8 cellular contexts compared by ENCODE assay signal in the genomic region with DNA sequence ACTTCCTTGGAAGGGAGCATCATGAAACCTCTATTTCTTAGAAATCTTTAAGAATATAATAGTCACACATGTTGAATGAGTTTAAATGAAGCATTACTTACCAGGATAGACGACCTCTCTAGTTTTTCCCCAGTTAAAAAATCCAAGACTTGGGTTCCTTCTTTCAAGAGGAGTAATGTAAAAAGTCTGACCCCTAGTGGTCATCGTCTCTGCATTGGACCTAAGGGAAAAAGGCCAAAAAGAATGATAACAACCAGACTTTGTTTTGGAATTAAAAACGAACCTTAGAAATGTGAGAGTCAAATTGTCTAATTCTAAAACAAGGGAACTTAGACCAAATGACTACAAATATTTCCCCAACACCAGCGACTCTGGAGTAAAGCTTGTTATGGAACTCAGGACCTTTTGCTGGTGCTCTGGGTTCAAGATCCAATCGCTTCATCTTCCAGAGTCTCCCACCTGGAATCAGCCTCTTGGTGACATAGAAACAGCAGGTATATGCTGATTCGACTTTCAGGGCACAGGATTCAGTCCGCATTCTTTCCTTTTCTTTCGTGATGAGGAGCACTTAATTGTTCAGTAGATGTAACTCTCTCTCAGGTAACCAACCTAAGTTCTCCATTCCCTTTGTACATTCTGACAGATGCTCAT.
DNase-seq lines count a peak whose midpoint lies in the region; ATAC-seq, FAIRE-seq and TF ChIP-seq lines count a peak whose summit lies in the region.

No MANE protein-coding gene starts in this region.

- H3K9me3 ChIP-seq in heart right ventricle (no peaks in the 10 kb centered on the region), small intestine (ENCODE audit: control insufficient read depth, low read depth) (no peaks in the 10 kb centered on the region)

- no peaks in the 10 kb centered on the region for H3K36me3 Mint-ChIP-seq in activated CD4-positive, alpha-beta T cell treated with anti-CD3 and anti-CD28 coated beads, Interleukin-2, amount 10 ng/mL, durations not matched to agents 24 days and 14 days (ENCODE audit: low read depth)
- H3K36me3 Mint-ChIP-seq in activated B cell treated with CpG ODN at 0.5 μM for 24 hours (ENCODE audit: low read depth) = no peaks in the 10 kb centered on the region

- no peak overlapping the region for H3K4me3 Mint-ChIP-seq in activated CD4-positive, alpha-beta T cell treated with anti-CD3 and anti-CD28 coated beads, Interleukin-2, amount 10 ng/mL, durations not matched to agents 24 days and 14 days
- H3K4me3 Mint-ChIP-seq in activated B cell treated with CpG ODN at 0.5 μM for 24 hours = no peak overlapping the region

- H3K4me1 ChIP-seq in heart right ventricle (peaks cover 0 to 27% (median 12%) of the 10 kb centered on the region in 9 donors), small intestine (ENCODE audit: control insufficient read depth in 2 of 2, insufficient read depth in 1 of 2, low read depth in 1 of 2, low read length in 1 of 2) (no peaks in the 10 kb centered on the region)

- H3K36me3 ChIP-seq in heart right ventricle (no peaks in the 10 kb centered on the region), small intestine (ENCODE audit: control insufficient read depth in 2 of 2, insufficient read depth in 2 of 2, low read length in 2 of 2) (no peaks in the 10 kb centered on the region)

- H3K4me1 Mint-ChIP-seq in activated CD4-positive, alpha-beta T cell treated with anti-CD3 and anti-CD28 coated beads, Interleukin-2, amount 10 ng/mL, durations not matched to agents 24 days and 14 days = peaks cover 18% of the 10 kb centered on the region
- H3K4me1 Mint-ChIP-seq in activated B cell treated with CpG ODN at 0.5 μM for 24 hours = peaks cover 7% of the 10 kb centered on the region

- FAIRE-seq in small intestine (lab: Jason Lieb, UNC) = no peak

- DNase-seq in activated CD4-positive, alpha-beta T cell treated with anti-CD3 and anti-CD28 coated beads, Interleukin-2, amount 10 ng/mL, durations not matched to agents 24 days and 14 days = peak; percentile 73
- no peak for DNase-seq in activated CD4-positive, alpha-beta T cell treated with anti-CD3 and anti-CD28 coated beads for 1 hour
- DNase-seq in NCI-H1105 treated with DMSO at 0.1 percent for 48 hours (lab: John Stamatoyannopoulos, UW) (peak; percentile 85), activated B cell treated with CpG ODN at 0.5 μM for 24 hours (no peak), heart right ventricle (peak in 1 of 2 donors; percentile 50), small intestine (peak; percentile 56), NCI-H187 treated with DMSO at 0.1 percent for 48 hours (lab: John Stamatoyannopoulos, UW) (no peak)
- no peak for DNase-seq in activated CD8-positive, alpha-beta memory T cell treated with anti-CD3 and anti-CD28 coated beads for 24 hours

- POLR2A ChIA-PET in activated B cell treated with CpG ODN at 0.5 μM for 24 hours (lab: Charles Lee) = interaction anchor here (8.3 kb wide), 1 partner anchor 1218 kb away, joined by 137 read pairs; no protein-coding TSS in a partner anchor

- H3K27ac Mint-ChIP-seq in activated CD4-positive, alpha-beta T cell treated with anti-CD3 and anti-CD28 coated beads, Interleukin-2, amount 10 ng/mL, durations not matched to agents 24 days and 14 days = no peak overlapping the region
- H3K27ac Mint-ChIP-seq in activated B cell treated with CpG ODN at 0.5 μM for 24 hours = no peak overlapping the region

- H3K4me3 ChIP-seq in heart right ventricle (no peak overlapping the region), small intestine (ENCODE audit: low read depth in 1 of 2, low read length in 2 of 2) (no peak overlapping the region)

- TF ChIP-seq CTCF in activated B cell treated with CpG ODN at 0.5 μM for 24 hours (IDR thresholded peaks at IDR 0.05) = no peak
- peak; percentile 61 to 89 (median 80) for TF ChIP-seq CTCF in heart right ventricle (IDR thresholded peaks at IDR 0.05)

- peak overlapping the region in 6 of 10 donors; percentile 23 to 71 (median 60) for H3K27ac ChIP-seq in heart right ventricle
- H3K27ac ChIP-seq in small intestine (ENCODE audit: low read depth in 1 of 2, low read length in 1 of 2) = no peak overlapping the region

- H3K27me3 ChIP-seq in heart right ventricle (no peaks in the 10 kb centered on the region), small intestine (ENCODE audit: control insufficient read depth in 2 of 2, insufficient read depth in 2 of 2, low read length in 2 of 2) (no peaks in the 10 kb centered on the region)

- peaks cover 17% of the 10 kb centered on the region for H3K27me3 Mint-ChIP-seq in activated CD4-positive, alpha-beta T cell treated with anti-CD3 and anti-CD28 coated beads, Interleukin-2, amount 10 ng/mL, durations not matched to agents 24 days and 14 days
- H3K27me3 Mint-ChIP-seq in activated B cell treated with CpG ODN at 0.5 μM for 24 hours = no peaks in the 10 kb centered on the region

- intact Hi-C loops in activated CD4-positive, alpha-beta T cell treated with anti-CD3 and anti-CD28 coated beads, Interleukin-2, amount 10 ng/mL, durations not matched to agents 24 days and 14 days (cut with micrococcal nuclease) = loop anchor here (2.0 to 10.0 kb wide), 4 partner anchors 84 to 802 kb away; partner anchors contain the start of gene LPP
- intact Hi-C loops in activated B cell treated with CpG ODN at 0.5 μM for 24 hours (cut with micrococcal nuclease) (loop anchor here (1.0 to 10.0 kb wide), 5 partner anchors 192 to 1638 kb away; no protein-coding TSS in a partner anchor), heart right ventricle (cut with DNase I) (loop anchor here in 8 of 10 donors (2.0 to 10.0 kb wide), 13 partner anchors 188 to 1218 kb away; partner anchors contain the start of gene LPP (in 3 of the 8))

- ATAC-seq in activated B cell treated with CpG ODN at 0.5 μM for 24 hours (ENCODE audit: low read depth) (peak; percentile 31), heart right ventricle (peak in 5 of 8 donors; percentile 32 to 56 (median 45))

- CTCF ChIA-PET in activated B cell treated with CpG ODN at 0.5 μM for 24 hours (lab: Charles Lee) = interaction anchor here (0.5 to 11.7 kb wide), 13 partner anchors 11 to 1638 kb away, joined by 3 to 545 read pairs (median 4); partner anchors contain the start of gene BCL6

- 36 to 38% methylated on average over 8 of the region's 8 CpGs for WGBS in heart right ventricle, 2 donors
- WGBS in small intestine, 3 donors = 42% methylated on average over 8 of the region's 8 CpGs

- no peaks in the 10 kb centered on the region for H3K9me3 Mint-ChIP-seq in activated CD4-positive, alpha-beta T cell treated with anti-CD3 and anti-CD28 coated beads, Interleukin-2, amount 10 ng/mL, durations not matched to agents 24 days and 14 days
- no peaks in the 10 kb centered on the region for H3K9me3 Mint-ChIP-seq in activated B cell treated with CpG ODN at 0.5 μM for 24 hours

Comparison
In these comparisons a context has a peak if more than half of its experiments do, and no peak if none do; other contexts are left out.
1. DNase-seq: peak in activated CD4-positive, alpha-beta T cell treated with anti-CD3 and anti-CD28 coated beads, Interleukin-2, amount 10 ng/mL, durations not matched to agents 24 days and 14 days (single experiment), NCI-H1105 treated with DMSO at 0.1 percent for 48 hours (single experiment) and small intestine (single experiment); none in activated CD4-positive, alpha-beta T cell treated with anti-CD3 and anti-CD28 coated beads for 1 hour (single experiment), activated B cell treated with CpG ODN at 0.5 μM for 24 hours (single experiment), NCI-H187 treated with DMSO at 0.1 percent for 48 hours (single experiment) and activated CD8-positive, alpha-beta memory T cell treated with anti-CD3 and anti-CD28 coated beads for 24 hours (single experiment).
2. H3K27ac ChIP-seq: peak in heart right ventricle (6 of 10); none in small intestine (0 of 2).